1 cellular context compared by ENCODE assay signal in genomic region chr7:151511946-151512345, GRCh38.
TF ChIP-seq lines count a peak whose summit lies in the region.

No MANE protein-coding gene starts in this region.

TF ChIP-seq in K562, 482 proteins besides CTCF, POLR2A, EP300 and RAD21 (continued from another document):
- TF ChIP-seq, protein P1, sequence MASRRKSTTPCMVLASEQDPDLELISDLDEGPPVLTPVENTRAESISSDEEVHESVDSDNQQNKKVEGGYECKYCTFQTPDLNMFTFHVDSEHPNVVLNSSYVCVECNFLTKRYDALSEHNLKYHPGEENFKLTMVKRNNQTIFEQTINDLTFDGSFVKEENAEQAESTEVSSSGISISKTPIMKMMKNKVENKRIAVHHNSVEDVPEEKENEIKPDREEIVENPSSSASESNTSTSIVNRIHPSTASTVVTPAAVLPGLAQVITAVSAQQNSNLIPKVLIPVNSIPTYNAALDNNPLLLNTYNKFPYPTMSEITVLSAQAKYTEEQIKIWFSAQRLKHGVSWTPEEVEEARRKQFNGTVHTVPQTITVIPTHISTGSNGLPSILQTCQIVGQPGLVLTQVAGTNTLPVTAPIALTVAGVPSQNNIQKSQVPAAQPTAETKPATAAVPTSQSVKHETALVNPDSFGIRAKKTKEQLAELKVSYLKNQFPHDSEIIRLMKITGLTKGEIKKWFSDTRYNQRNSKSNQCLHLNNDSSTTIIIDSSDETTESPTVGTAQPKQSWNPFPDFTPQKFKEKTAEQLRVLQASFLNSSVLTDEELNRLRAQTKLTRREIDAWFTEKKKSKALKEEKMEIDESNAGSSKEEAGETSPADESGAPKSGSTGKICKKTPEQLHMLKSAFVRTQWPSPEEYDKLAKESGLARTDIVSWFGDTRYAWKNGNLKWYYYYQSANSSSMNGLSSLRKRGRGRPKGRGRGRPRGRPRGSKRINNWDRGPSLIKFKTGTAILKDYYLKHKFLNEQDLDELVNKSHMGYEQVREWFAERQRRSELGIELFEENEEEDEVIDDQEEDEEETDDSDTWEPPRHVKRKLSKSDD (conservative IDR thresholded peaks at IDR 0.05; ENCODE audit: low read length), result no peak
- TF ChIP-seq CEBPB (tag; IDR thresholded peaks at IDR 0.05), result peak; percentile 77
- TF ChIP-seq, protein P2, sequence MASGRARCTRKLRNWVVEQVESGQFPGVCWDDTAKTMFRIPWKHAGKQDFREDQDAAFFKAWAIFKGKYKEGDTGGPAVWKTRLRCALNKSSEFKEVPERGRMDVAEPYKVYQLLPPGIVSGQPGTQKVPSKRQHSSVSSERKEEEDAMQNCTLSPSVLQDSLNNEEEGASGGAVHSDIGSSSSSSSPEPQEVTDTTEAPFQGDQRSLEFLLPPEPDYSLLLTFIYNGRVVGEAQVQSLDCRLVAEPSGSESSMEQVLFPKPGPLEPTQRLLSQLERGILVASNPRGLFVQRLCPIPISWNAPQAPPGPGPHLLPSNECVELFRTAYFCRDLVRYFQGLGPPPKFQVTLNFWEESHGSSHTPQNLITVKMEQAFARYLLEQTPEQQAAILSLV (tag; IDR thresholded peaks at IDR 0.05), result no peak
- no peak for TF ChIP-seq PHF8 (IDR thresholded peaks at IDR 0.05; ENCODE audit: borderline replicate concordance, low read length)
- no peak for TF ChIP-seq CEBPG (CRISPR knock-in tag; IDR thresholded peaks at IDR 0.05)
- TF ChIP-seq CEBPG (tag; conservative IDR thresholded peaks at IDR 0.05 in 1 of 2, IDR thresholded peaks at IDR 0.05 in 1 of 2), result peak; percentile 16 to 44; a peak in 1 of 4 replicates
